ENCODE assay signal across 17 cellular contexts in the genomic region with DNA sequence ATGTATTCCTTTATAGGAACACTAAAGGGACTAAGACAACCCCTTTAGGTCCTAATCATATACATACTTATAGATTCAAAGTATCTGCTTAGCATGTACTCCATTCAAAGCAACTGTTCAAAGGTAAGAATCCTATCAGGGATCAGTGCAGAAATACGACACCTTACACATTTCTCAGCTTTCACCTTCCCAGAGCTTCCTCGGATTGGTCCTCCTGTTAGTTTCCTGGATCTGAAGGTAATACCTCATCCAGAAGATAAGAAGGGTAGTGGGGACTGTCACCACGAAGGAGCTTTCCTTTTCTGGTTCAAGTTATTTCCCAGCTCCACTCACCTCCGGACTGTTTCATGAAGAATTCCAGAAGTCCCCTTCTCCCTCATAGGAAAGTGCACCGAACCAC. TPM values are rescaled to one million over a fixed set of nuclear protein-coding genes. Genes with fewer than 3 reads are reported as not detected.
DNase-seq lines count a peak whose midpoint lies in the region; ATAC-seq and TF ChIP-seq lines count a peak whose summit lies in the region.
"Had no signal": no experiment of that assay in that cellular context is flagged by ENCODE, and none has a peak within 500 bp of the region (broad histone marks: within the 10 kb centered on the region; RNA-seq: fewer than 3 reads in every experiment).

No MANE protein-coding gene starts in this region.

- no peaks in the 10 kb centered on the region for H3K9me2 ChIP-seq in GM23338 (ENCODE audit: insufficient read depth)

- peak overlapping the region; percentile 80 for H3K27ac Mint-ChIP-seq in GM23338
- H3K27ac Mint-ChIP-seq: activated CD8-positive, alpha-beta T cell treated with anti-CD3 and anti-CD28 coated beads for 36 hours; activated naive CD4-positive, alpha-beta T cell treated with anti-CD3 and anti-CD28 coated beads, Interleukin-2, amount 50 U/mL, for 24 hours had no signal

- H4K20me1 ChIP-seq in GM23338 (replicated peaks; ENCODE audit: insufficient read depth), result peaks cover 32% of the 10 kb centered on the region

- H3K36me3 Mint-ChIP-seq in GM23338 (ENCODE audit: low read depth), result peaks cover 5% of the 10 kb centered on the region; the same call in 2 of the 3 replicates

- DNase-seq in A673 (ENCODE audit: low spot score) (no peak), GM23338 (ENCODE audit: low spot score) (peak; percentile 52), SK-N-MC (ENCODE audit: low read depth, low spot score) (no peak), left kidney (ENCODE audit: low read depth, low spot score) (peak; percentile 50), GM10248 (ENCODE audit: extremely low spot score) (no peak), NCI-H2196 treated with DMSO at 0.1 percent for 48 hours (lab: John Stamatoyannopoulos, UW; ENCODE audit: unreplicated experiment) (no peak), HT-29 (ENCODE audit: low spot score) (no peak)
- DNase-seq: activated CD4-positive, CD25-positive, alpha-beta regulatory T cell; activated CD8-positive, alpha-beta T cell treated with anti-CD3 and anti-CD28 coated beads for 36 hours; activated T-cell treated with anti-CD3 and anti-CD28 coated beads, Interleukin-2, amount 50 U/mL, for 4 hours; NCI-H146; SHP77; stimulated activated CD4-positive, alpha-beta T cell treated with anti-CD3 and anti-CD28 coated beads, Interleukin-1b, Interleukin-23, amount 100 ng/mL, for 48 hours; T-helper 2 cell had no signal

- peak overlapping the region; percentile 35; the same call in 1 of the 3 replicates for H3K4me3 Mint-ChIP-seq in GM23338
- H3K4me3 Mint-ChIP-seq: activated CD8-positive, alpha-beta T cell treated with anti-CD3 and anti-CD28 coated beads for 36 hours; activated naive CD4-positive, alpha-beta T cell treated with anti-CD3 and anti-CD28 coated beads, Interleukin-2, amount 50 U/mL, for 24 hours; activated T-cell treated with anti-CD3 and anti-CD28 coated beads, Interleukin-2, amount 50 U/mL, for 4 hours had no signal

- CTCF ChIA-PET in A673 (lab: Charles Lee) (no interaction called here), GM10248 (lab: Yijun Ruan, JAX) (interaction anchor here (1.3 to 2.0 kb wide), 2 partner anchors 12 to 64 kb away, joined by 4 to 6 read pairs; no protein-coding TSS in a partner anchor)

- H3K4me3 ChIP-seq in A673 (ENCODE audit: low read depth, low read length, poor library complexity, severe bottlenecking), result no peak overlapping the region
- no peak overlapping the region for H3K4me3 ChIP-seq in GM23338
- H3K4me3 ChIP-seq in SK-N-MC, result no peak overlapping the region

- H3K27me3 Mint-ChIP-seq in GM23338 (ENCODE audit: insufficient read depth, low read depth, poor library complexity), result peaks cover 4% of the 10 kb centered on the region
- H3K27me3 Mint-ChIP-seq: activated CD8-positive, alpha-beta T cell treated with anti-CD3 and anti-CD28 coated beads for 36 hours; activated naive CD4-positive, alpha-beta T cell treated with anti-CD3 and anti-CD28 coated beads, Interleukin-2, amount 50 U/mL, for 24 hours had no signal

- H3K4me2 ChIP-seq in GM23338, result 0 out of 2 replicates have a peak overlapping the region, but pooled peaks have one; percentile 4

- peak overlapping the region; percentile 61 for H3K27ac ChIP-seq in A673 (ENCODE audit: low read depth, low read length, poor library complexity, severe bottlenecking)
- H3K27ac ChIP-seq in GM23338 (ENCODE audit: low read depth), result peak overlapping the region; percentile 46
- peak overlapping the region; percentile 68 for H3K27ac ChIP-seq in SK-N-MC

- no peak for TF ChIP-seq CTCF in A673 (conservative IDR thresholded peaks at IDR 0.05; ENCODE audit: low read depth, low read length)
- no peak for TF ChIP-seq CTCF in GM23338 (conservative IDR thresholded peaks at IDR 0.05; ENCODE audit: low read depth in 2 of 2)
- TF ChIP-seq CTCF in GM10248 (IDR thresholded peaks at IDR 0.05; ENCODE audit: control extremely low read depth, extremely low read depth, low read depth, missing control alignments), result no peak

- H3K36me3 ChIP-seq in A673 (ENCODE audit: insufficient read depth, low read length, poor library complexity, severe bottlenecking) (peaks cover 16% of the 10 kb centered on the region), GM23338 (ENCODE audit: insufficient read depth) (no peaks in the 10 kb centered on the region), SK-N-MC (ENCODE audit: insufficient read depth, low read length) (peaks cover 61% of the 10 kb centered on the region)

- H3K4me1 ChIP-seq in A673 (ENCODE audit: insufficient read depth, low read length, poor library complexity, severe bottlenecking) (peaks cover 37% of the 10 kb centered on the region), GM23338 (ENCODE audit: insufficient read depth) (peaks cover 21% of the 10 kb centered on the region)

- H2AFZ ChIP-seq in GM23338, result no peak overlapping the region

- no TSS peak for BruUV-seq in A673 (replicated peaks; lab: Mats Ljungman, UMichigan)

- no peaks in the 10 kb centered on the region for H3K9me3 Mint-ChIP-seq in GM23338
- H3K9me3 Mint-ChIP-seq: activated CD8-positive, alpha-beta T cell treated with anti-CD3 and anti-CD28 coated beads for 36 hours; activated naive CD4-positive, alpha-beta T cell treated with anti-CD3 and anti-CD28 coated beads, Interleukin-2, amount 50 U/mL, for 24 hours; activated T-cell treated with anti-CD3 and anti-CD28 coated beads, Interleukin-2, amount 50 U/mL, for 4 hours had no signal

- POLR2A ChIA-PET in A673 (lab: Charles Lee; ENCODE audit: low non-redundant PET), result no interaction called here
- POLR2A ChIA-PET in GM10248 (lab: Yijun Ruan, JAX), result interaction anchor here (0.6 kb wide), 1 partner anchor 13 kb away, joined by 10 read pairs; no protein-coding TSS in a partner anchor

- ATAC-seq in GM23338 (peak; percentile 68), GM19452 (IDR thresholded peaks at IDR 0.05; ENCODE audit: unreplicated experiment) (no peak)
- ATAC-seq: activated CD8-positive, alpha-beta T cell treated with anti-CD3 and anti-CD28 coated beads for 36 hours; activated T-cell treated with anti-CD3 and anti-CD28 coated beads, Interleukin-2, amount 50 U/mL, for 4 hours; sciatic nerve had no signal

- H3K9me3 ChIP-seq in A673 (ENCODE audit: low read depth, low read length, poor library complexity, severe bottlenecking), result no peaks in the 10 kb centered on the region
- no peaks in the 10 kb centered on the region for H3K9me3 ChIP-seq in SK-N-MC (ENCODE audit: low read depth, low read length)

- H3K79me2 ChIP-seq in GM23338 (replicated peaks; ENCODE audit: insufficient read depth), result peaks cover 95% of the 10 kb centered on the region

- H3K27me3 ChIP-seq in A673 (replicated peaks; ENCODE audit: insufficient read depth, low read depth, low read length, poor library complexity), result no peaks in the 10 kb centered on the region
- H3K27me3 ChIP-seq in GM23338 (ENCODE audit: insufficient read depth), result no peaks in the 10 kb centered on the region

- H3K9ac ChIP-seq in SK-N-MC (ENCODE audit: insufficient read length), result no peak overlapping the region

- 0 out of 2 replicates have a peak, but pooled peaks cover 3% of the 10 kb centered on the region for H3F3A ChIP-seq in GM23338 (replicated peaks; ENCODE audit: low read depth)

- peaks cover 28% of the 10 kb centered on the region for H3K4me1 Mint-ChIP-seq in GM23338

- intact Hi-C loops in A673 (cut with micrococcal nuclease; ENCODE audit: unreplicated experiment), result no loop called here

TF ChIP-seq in GM23338, 12 proteins besides CTCF, POLR2A, EP300 and RAD21 (continues in another document):
- no peak for TF ChIP-seq JUNB (IDR thresholded peaks at IDR 0.05; ENCODE audit: unreplicated experiment)
- no peak for TF ChIP-seq ZNF331 (CRISPR knock-in tag; IDR thresholded peaks at IDR 0.05; ENCODE audit: low read depth)
- no peak for TF ChIP-seq EZH2phosphoT487 (IDR thresholded peaks at IDR 0.05; ENCODE audit: unreplicated experiment)
- no peak for TF ChIP-seq ETS1 (IDR thresholded peaks at IDR 0.05)
- no peak for TF ChIP-seq REST (IDR thresholded peaks at IDR 0.05; ENCODE audit: unreplicated experiment)

RNA-seq across cellular contexts. Expression of gene RCOR1, which starts 38.0 kb away (rescaled TPM):
- total RNA-seq in A673 (2021), result 97.8 and 102 TPM in 2 replicates
- 24.1 and 26.1 TPM in 2 replicates for total RNA-seq in GM23338 (2014; rRNA removed; shearing (Covaris generic))
- 7.6 and 8.7 TPM in 2 replicates for polyA plus RNA-seq in GM23338 (2016; fragmentation: Nextera tagmentation; extraction: Ambion mirVana)
- 5.2 and 5.7 TPM in 2 replicates for total RNA-seq in HT-29 (2014; rRNA removed; shearing (Covaris generic))

Comparison
In these comparisons a context has a peak if more than half of its experiments do, and no peak if none do; other contexts are left out.
1. DNase-seq: peak in GM23338 (single experiment) and left kidney (single experiment); none in A673 (single experiment), SK-N-MC (single experiment), GM10248 (single experiment), NCI-H2196 treated with DMSO at 0.1 percent for 48 hours (single experiment) and HT-29 (single experiment).
2. Peak in every context shown above with its lines, with median percentiles within 50 percentile points of each other: H3K27ac ChIP-seq.